In the genomic region with DNA sequence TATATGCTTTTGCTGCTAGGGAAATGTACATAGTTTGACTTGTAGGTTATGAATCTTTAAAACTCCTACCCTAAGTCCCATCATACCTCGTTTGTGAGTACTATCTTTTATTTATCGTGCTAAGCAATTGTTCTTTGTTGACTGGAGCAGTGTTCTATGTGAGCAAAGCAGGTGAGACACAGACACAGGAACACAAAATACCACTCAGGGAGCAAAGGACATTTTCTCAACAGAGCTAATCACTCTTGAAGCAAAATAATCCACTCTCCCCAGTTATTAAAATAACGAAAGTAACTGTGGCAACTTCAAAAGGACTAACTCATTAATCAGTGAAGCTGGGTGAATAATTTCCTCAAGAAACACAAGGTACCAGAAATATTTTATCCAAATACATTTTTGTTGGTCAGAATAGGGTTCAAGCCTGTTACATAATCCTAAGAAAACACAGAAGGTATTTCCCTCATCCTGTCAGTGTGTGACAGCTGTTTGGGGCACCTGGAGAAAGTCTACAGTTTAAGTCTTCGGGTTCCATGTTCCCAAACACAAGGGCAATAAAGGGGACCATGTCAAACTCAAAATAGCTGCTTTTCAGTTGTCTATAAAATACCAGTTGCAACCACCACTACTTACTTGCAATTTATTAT, we compare ENCODE assay signal across 14 cellular contexts.
"Had no signal": no experiment of that assay in that cellular context is flagged by ENCODE, and none has a peak within 500 bp of the region (broad histone marks: within the 10 kb centered on the region; RNA-seq: fewer than 3 reads in every experiment).

No MANE protein-coding gene starts in this region.

- H3K27ac ChIP-seq: left lung, ovary, VCaP had no signal

- H3K27ac Mint-ChIP-seq: activated CD4-positive, alpha-beta T cell treated with anti-CD3 and anti-CD28 coated beads, Interleukin-2, amount 10 ng/mL, durations not matched to agents 7 days and 5 days; activated T-helper 2 cell treated with anti-CD3 and anti-CD28 coated beads, Interferon-gamma antibody, Interleukin-2, Interleukin-4, amounts not matched to agents 10 μg/mL and 5 μg/mL and 100 μg/mL, durations not matched to agents 14 hours and 24 hours and 36 hours had no signal

- H3K9me3 Mint-ChIP-seq: activated CD4-positive, alpha-beta T cell treated with anti-CD3 and anti-CD28 coated beads, Interleukin-2, amount 10 ng/mL, durations not matched to agents 7 days and 5 days; activated T-helper 2 cell treated with anti-CD3 and anti-CD28 coated beads, Interferon-gamma antibody, Interleukin-2, Interleukin-4, amounts not matched to agents 10 μg/mL and 5 μg/mL and 100 μg/mL, durations not matched to agents 14 hours and 24 hours and 36 hours; T-cell had no signal

- H3K36me3 ChIP-seq: left lung, ovary had no signal

- H3K27me3 Mint-ChIP-seq: activated CD4-positive, alpha-beta T cell treated with anti-CD3 and anti-CD28 coated beads, Interleukin-2, amount 10 ng/mL, durations not matched to agents 7 days and 5 days; T-cell had no signal

- H3K4me3 Mint-ChIP-seq: activated CD4-positive, alpha-beta T cell treated with anti-CD3 and anti-CD28 coated beads, Interleukin-2, amount 10 ng/mL, durations not matched to agents 7 days and 5 days; T-cell had no signal

- ATAC-seq: left lung, T-cell had no signal

- H3K4me3 ChIP-seq: left lung, ovary had no signal

- H3K9me3 ChIP-seq: left lung, ovary had no signal

- H3K27me3 ChIP-seq: left lung, ovary had no signal

- DNase-seq: activated CD4-positive, alpha-beta T cell treated with anti-CD3 and anti-CD28 coated beads, Interleukin-2, amount 10 ng/mL, durations not matched to agents 7 days and 5 days; activated CD8-positive, alpha-beta memory T cell treated with anti-CD3 and anti-CD28 coated beads for 24 hours; activated naive CD4-positive, alpha-beta T cell treated with anti-CD3 and anti-CD28 coated beads, Interleukin-2, amount 50 U/mL, for 16 hours; activated T-cell treated with anti-CD3 and anti-CD28 coated beads for 4 hours; anterior cingulate cortex; effector CD4-positive, alpha-beta T cell; left lung; ovary; retina; T-cell; T1000; trophoblast cell had no signal
